Comparison of ENCODE assay signal across 16 cellular contexts in the genomic region with DNA sequence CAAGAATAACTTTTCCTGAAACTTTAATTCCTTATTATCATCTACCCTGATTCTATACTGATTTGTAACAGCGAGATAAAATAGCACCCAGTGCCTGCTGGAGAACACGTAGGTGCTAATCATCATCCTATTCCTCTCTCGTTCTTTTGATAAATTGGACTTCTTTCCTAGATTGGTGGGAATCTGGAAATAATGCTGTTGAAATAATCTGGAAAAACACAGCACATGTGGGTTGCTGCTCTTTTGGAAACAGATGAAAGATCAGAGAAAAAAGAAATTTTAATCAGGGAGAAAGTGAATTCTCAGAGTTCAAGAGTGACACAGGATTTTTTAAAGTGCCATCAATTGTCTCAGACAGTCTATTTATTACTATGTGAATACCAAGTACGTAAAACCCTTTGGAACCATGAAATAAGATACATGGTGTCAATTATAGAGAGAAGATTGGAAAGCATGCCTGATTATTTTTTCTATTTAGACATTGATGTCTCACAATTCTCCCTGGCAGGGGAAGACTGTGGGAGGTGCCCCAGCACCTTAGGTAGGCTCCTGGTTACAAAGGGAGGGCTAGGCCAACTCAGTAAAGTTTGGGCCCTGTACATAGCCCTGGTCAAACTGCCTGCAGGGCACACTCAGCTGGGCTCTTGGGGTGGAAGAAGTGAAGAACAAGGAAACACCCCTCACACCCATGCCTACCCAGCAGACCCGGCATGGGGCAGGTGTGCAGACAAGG.
"Had no signal": no experiment of that assay in that cellular context is flagged by ENCODE, and none has a peak within 500 bp of the region (broad histone marks: within the 10 kb centered on the region; RNA-seq: fewer than 3 reads in every experiment).

No MANE protein-coding gene starts in this region.

- ATAC-seq: foreskin keratinocyte, gastroesophageal sphincter, heart right ventricle, left cardiac atrium, left lung, left ventricle myocardium superior, lower lobe of right lung, mucosa of descending colon had no signal

- H3K9me3 ChIP-seq: esophagus muscularis mucosa, gastroesophageal sphincter, heart right ventricle, left lung, lower lobe of right lung, mucosa of descending colon had no signal

- H3K4me3 ChIP-seq: coronary artery, dorsolateral prefrontal cortex, esophagus muscularis mucosa, gastroesophageal sphincter, heart right ventricle, left lung, lower lobe of right lung, mucosa of descending colon had no signal

- H3K4me1 ChIP-seq: gastroesophageal sphincter, left lung, lower lobe of right lung had no signal

- DNase-seq: dermis blood vessel endothelial cell; dorsolateral prefrontal cortex; effector CD4-positive, alpha-beta T cell; effector memory CD4-positive, alpha-beta T cell; foreskin keratinocyte; heart right ventricle; hippocampal formation; left cardiac atrium; left lung; left ventricle myocardium superior; lower lobe of right lung; mesenchymal stem cell; mucosa of descending colon had no signal

- H3K36me3 ChIP-seq: gastroesophageal sphincter, left lung, lower lobe of right lung had no signal

- H3K27ac ChIP-seq: coronary artery, esophagus muscularis mucosa, foreskin keratinocyte, gastroesophageal sphincter, heart right ventricle, left lung, lower lobe of right lung had no signal

- H3K27me3 ChIP-seq: esophagus muscularis mucosa, foreskin keratinocyte, gastroesophageal sphincter, heart right ventricle, left lung had no signal
